1 cellular context compared by ENCODE assay signal in genomic region chr17:47692137-47692894, GRCh38.
TF ChIP-seq lines count a peak whose summit lies in the region.

No MANE protein-coding gene starts in this region.

TF ChIP-seq in K562, 482 proteins besides CTCF, POLR2A, EP300 and RAD21 (continued from another document):
- TF ChIP-seq FOXP1 (CRISPR knock-in tag; IDR thresholded peaks at IDR 0.05): 0 out of 2 replicates have a peak, but pooled peaks have one; percentile 35
- TF ChIP-seq ATF3 (IDR thresholded peaks at IDR 0.05): peak; percentile 15; the same call in 1 of the 2 replicates
- TF ChIP-seq ATF3 (CRISPR knock-in tag; conservative IDR thresholded peaks at IDR 0.05): no peak
- TF ChIP-seq ZNF717 (CRISPR knock-in tag; IDR thresholded peaks at IDR 0.05): no peak
- no peak for TF ChIP-seq ZNF224 (CRISPR knock-in tag; IDR thresholded peaks at IDR 0.05)
- TF ChIP-seq JUND (IDR thresholded peaks at IDR 0.05; ENCODE audit: borderline replicate concordance, low read depth, low read length): 0 out of 2 replicates have a peak, but pooled peaks have one; percentile 10
- TF ChIP-seq JUND (tag; IDR thresholded peaks at IDR 0.05; ENCODE audit: borderline replicate concordance, low read depth, low read length): no peak
